ENCODE assay signal across 11 cellular contexts in the genomic region with DNA sequence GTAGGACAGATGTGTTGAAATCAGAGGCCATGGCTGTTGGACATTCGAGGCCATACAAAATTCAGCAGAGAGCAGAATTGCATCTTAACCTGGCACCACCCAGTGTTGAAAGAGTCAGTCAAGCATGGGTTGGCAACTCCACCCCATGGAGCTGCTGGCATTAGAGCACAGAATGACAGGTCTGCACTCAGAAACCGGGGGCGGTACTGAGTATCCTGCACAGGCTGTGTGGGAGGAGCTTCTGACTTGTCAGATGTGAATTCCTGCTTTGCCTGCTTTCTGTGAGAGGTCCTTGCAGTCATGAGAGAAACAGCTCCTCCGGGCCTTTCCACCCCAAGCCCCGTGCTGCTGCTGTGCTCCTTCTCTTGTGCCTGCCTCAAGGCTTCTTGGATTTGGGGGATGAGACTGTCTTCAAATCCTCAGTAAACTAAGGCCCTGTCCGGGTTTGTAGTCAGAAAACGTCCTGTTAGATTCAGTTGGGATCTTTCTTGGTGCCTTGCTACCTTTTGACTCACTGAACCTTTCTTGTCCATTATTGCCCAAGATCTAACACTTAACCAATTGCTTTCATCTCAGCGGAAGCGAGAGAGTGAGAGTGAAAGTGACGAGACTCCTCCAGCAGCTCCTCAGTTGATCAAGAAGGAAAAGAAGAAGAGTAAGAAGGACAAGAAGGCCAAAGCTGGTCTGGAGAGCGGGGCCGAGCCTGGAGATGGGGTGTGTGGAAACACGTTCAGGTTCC. TPM values are rescaled to one million over a fixed set of nuclear protein-coding genes. Genes with fewer than 3 reads are reported as not detected.
DNase-seq lines count a peak whose midpoint lies in the region; ATAC-seq and TF ChIP-seq lines count a peak whose summit lies in the region.
"Had no signal": no experiment of that assay in that cellular context is flagged by ENCODE, and none has a peak within 500 bp of the region (broad histone marks: within the 10 kb centered on the region; RNA-seq: fewer than 3 reads in every experiment).

No MANE protein-coding gene starts in this region.

- ATAC-seq in stimulated activated naive CD8-positive, alpha-beta T cell treated with anti-CD3 and anti-CD28 coated beads, Interleukin-15, amount 100 ng/mL, for 72 hours: peak; percentile 67
- ATAC-seq in HG03045 (IDR thresholded peaks at IDR 0.05; ENCODE audit: unreplicated experiment): no peak
- ATAC-seq in GM23338: no peak

- peaks cover 28% of the 10 kb centered on the region for H3K4me1 Mint-ChIP-seq in stimulated activated naive CD8-positive, alpha-beta T cell treated with anti-CD3 and anti-CD28 coated beads, Interleukin-15, amount 100 ng/mL, for 72 hours
- peaks cover 8% of the 10 kb centered on the region for H3K4me1 Mint-ChIP-seq in GM23338

- no peak for TF ChIP-seq CTCF in GM23338 (conservative IDR thresholded peaks at IDR 0.05; ENCODE audit: low read depth in 2 of 2)

- no peaks in the 10 kb centered on the region for H3K4me1 ChIP-seq in GM23338 (ENCODE audit: insufficient read depth)

- DNase-seq in activated T-cell treated with anti-CD3 and anti-CD28 coated beads for 4 hours: peak; percentile 40
- DNase-seq in activated T-cell treated with anti-CD3 and anti-CD28 coated beads, Interleukin-2, amount 50 U/mL, for 1 hour: no peak
- DNase-seq in activated CD4-positive, alpha-beta T cell treated with anti-CD3 and anti-CD28 coated beads, Interleukin-2, amount 50 U/mL, for 4 hours: peak; percentile 29 to 33
- peak in 40 of 42 donors; percentile 20 to 90 (median 62) for DNase-seq in head of caudate nucleus
- DNase-seq in stimulated activated naive CD8-positive, alpha-beta T cell treated with anti-CD3 and anti-CD28 coated beads, Interleukin-15, amount 100 ng/mL, for 72 hours: no peak
- DNase-seq in GM23338 (ENCODE audit: low spot score): no peak
- no peak for DNase-seq in SHP77 treated with DMSO at 0.1 percent for 48 hours (lab: John Stamatoyannopoulos, UW)
- DNase-seq: activated naive CD8-positive, alpha-beta T cell treated with anti-CD3 and anti-CD28 coated beads, Interleukin-2, amount 10 ng/mL, durations not matched to agents 7 days and 5 days had no signal

- H3K9me2 ChIP-seq in GM23338 (ENCODE audit: insufficient read depth): no peaks in the 10 kb centered on the region

- H3K27ac ChIP-seq in GM23338 (ENCODE audit: low read depth): no peak overlapping the region
- H3K27ac ChIP-seq: skin epidermis had no signal

- H2AFZ ChIP-seq in GM23338: no peak overlapping the region

- H3K27me3 ChIP-seq in GM23338 (ENCODE audit: insufficient read depth): no peaks in the 10 kb centered on the region

- H3K36me3 ChIP-seq in GM23338 (ENCODE audit: insufficient read depth): peaks cover 21% of the 10 kb centered on the region

- peaks cover 4% of the 10 kb centered on the region; the same call in 1 of the 2 replicates for H3K79me2 ChIP-seq in GM23338 (replicated peaks; ENCODE audit: insufficient read depth)

- no peaks in the 10 kb centered on the region for H3K9me3 Mint-ChIP-seq in stimulated activated naive CD8-positive, alpha-beta T cell treated with anti-CD3 and anti-CD28 coated beads, Interleukin-15, amount 100 ng/mL, for 72 hours
- no peaks in the 10 kb centered on the region for H3K9me3 Mint-ChIP-seq in GM23338
- H3K9me3 Mint-ChIP-seq: activated naive CD8-positive, alpha-beta T cell treated with anti-CD3 and anti-CD28 coated beads, Interleukin-2, amount 10 ng/mL, durations not matched to agents 7 days and 5 days had no signal

- H3K27ac Mint-ChIP-seq in stimulated activated naive CD8-positive, alpha-beta T cell treated with anti-CD3 and anti-CD28 coated beads, Interleukin-15, amount 100 ng/mL, for 72 hours: peak overlapping the region in 1 of 2 donors; percentile 59
- no peak overlapping the region for H3K27ac Mint-ChIP-seq in GM23338
- H3K27ac Mint-ChIP-seq: activated naive CD8-positive, alpha-beta T cell treated with anti-CD3 and anti-CD28 coated beads, Interleukin-2, amount 10 ng/mL, durations not matched to agents 7 days and 5 days had no signal

- H3K27me3 Mint-ChIP-seq in stimulated activated naive CD8-positive, alpha-beta T cell treated with anti-CD3 and anti-CD28 coated beads, Interleukin-15, amount 100 ng/mL, for 72 hours: no peaks in the 10 kb centered on the region
- H3K27me3 Mint-ChIP-seq in GM23338 (ENCODE audit: insufficient read depth, low read depth, poor library complexity): peaks cover 1% of the 10 kb centered on the region
- H3K27me3 Mint-ChIP-seq: activated naive CD8-positive, alpha-beta T cell treated with anti-CD3 and anti-CD28 coated beads, Interleukin-2, amount 10 ng/mL, durations not matched to agents 7 days and 5 days had no signal

- no peak overlapping the region for H3K4me3 Mint-ChIP-seq in stimulated activated naive CD8-positive, alpha-beta T cell treated with anti-CD3 and anti-CD28 coated beads, Interleukin-15, amount 100 ng/mL, for 72 hours
- no peak overlapping the region for H3K4me3 Mint-ChIP-seq in GM23338
- H3K4me3 Mint-ChIP-seq: activated naive CD8-positive, alpha-beta T cell treated with anti-CD3 and anti-CD28 coated beads, Interleukin-2, amount 10 ng/mL, durations not matched to agents 7 days and 5 days had no signal

- intact Hi-C loops in head of caudate nucleus (cut with DNase I): no loop called here

- H3F3A ChIP-seq in GM23338 (replicated peaks; ENCODE audit: low read depth): no peaks in the 10 kb centered on the region

- H3K36me3 Mint-ChIP-seq in GM23338 (ENCODE audit: low read depth): peaks cover 79% of the 10 kb centered on the region

- H3K4me3 ChIP-seq in GM23338: no peak overlapping the region
- H3K4me3 ChIP-seq: BLaER1 treated with 17β-estradiol and CSF1 and Interleukin-3, amounts not matched to agents 10 nM and 100 nM; skin epidermis had no signal

- peaks cover 5% of the 10 kb centered on the region; the same call in 1 of the 2 replicates for H4K20me1 ChIP-seq in GM23338 (replicated peaks; ENCODE audit: insufficient read depth)

- H3K4me2 ChIP-seq in GM23338: no peak overlapping the region
- H3K4me2 ChIP-seq: BLaER1 treated with 17β-estradiol and CSF1 and Interleukin-3, amounts not matched to agents 10 nM and 100 nM had no signal

TF ChIP-seq in GM23338, 12 proteins besides CTCF, POLR2A, EP300 and RAD21 (continues in another document):
- no peak for TF ChIP-seq JUNB (IDR thresholded peaks at IDR 0.05; ENCODE audit: unreplicated experiment)
- no peak for TF ChIP-seq STAT1 (IDR thresholded peaks at IDR 0.05; ENCODE audit: unreplicated experiment)
- TF ChIP-seq EZH2 (IDR thresholded peaks at IDR 0.05; ENCODE audit: low read depth, unreplicated experiment): no peak
- TF ChIP-seq ETS1 (IDR thresholded peaks at IDR 0.05): no peak

RNA-seq across cellular contexts. Expression of gene DKC1, which starts 13.1 kb away (rescaled TPM):
- total RNA-seq in GM23338 (2014; rRNA removed; shearing (Covaris generic)): 101 and 120 TPM in 2 replicates
- polyA plus RNA-seq in GM23338 (2016; fragmentation: Nextera tagmentation; extraction: Ambion mirVana): 154 and 165 TPM in 2 replicates

RNA-seq across cellular contexts. Expression of gene GAB3, which starts 24.9 kb away (rescaled TPM):
- 0.50 and 1.8 TPM in 2 replicates for total RNA-seq in GM23338 (2014; rRNA removed; shearing (Covaris generic))
- 0.35 and 0.89 TPM in 2 replicates for polyA plus RNA-seq in GM23338 (2016; fragmentation: Nextera tagmentation; extraction: Ambion mirVana)

RNA-seq across cellular contexts. Expression of gene MPP1, which starts 29.5 kb away (rescaled TPM):
- total RNA-seq in GM23338 (2014; rRNA removed; shearing (Covaris generic)): 24.4 and 27.2 TPM in 2 replicates
- polyA plus RNA-seq in GM23338 (2016; fragmentation: Nextera tagmentation; extraction: Ambion mirVana): 17.8 and 18.7 TPM in 2 replicates

RNA-seq across cellular contexts. Expression of gene SMIM9, which starts 58.7 kb away (rescaled TPM):
- not detected in 2 replicates for total RNA-seq in GM23338 (2014; rRNA removed; shearing (Covaris generic))
- not detected in 2 replicates for polyA plus RNA-seq in GM23338 (2016; fragmentation: Nextera tagmentation; extraction: Ambion mirVana)

Comparison
In these comparisons a context has a peak if more than half of its experiments do, and no peak if none do; other contexts are left out.
1. DNase-seq: peak in activated T-cell treated with anti-CD3 and anti-CD28 coated beads for 4 hours (single experiment), activated CD4-positive, alpha-beta T cell treated with anti-CD3 and anti-CD28 coated beads, Interleukin-2, amount 50 U/mL, for 4 hours (2 of 2) and head of caudate nucleus (40 of 42); none in activated T-cell treated with anti-CD3 and anti-CD28 coated beads, Interleukin-2, amount 50 U/mL, for 1 hour (single experiment), stimulated activated naive CD8-positive, alpha-beta T cell treated with anti-CD3 and anti-CD28 coated beads, Interleukin-15, amount 100 ng/mL, for 72 hours (0 of 2), GM23338 (single experiment) and SHP77 treated with DMSO at 0.1 percent for 48 hours (single experiment).